In genomic region chr2:7567646-7568045, GRCh38 we compare ENCODE assay signal across 10 cellular contexts.
DNase-seq lines count a peak whose midpoint lies in the region; ATAC-seq, FAIRE-seq and TF ChIP-seq lines count a peak whose summit lies in the region.
"Had no signal": no experiment of that assay in that cellular context is flagged by ENCODE, and none has a peak within 500 bp of the region (broad histone marks: within the 10 kb centered on the region; RNA-seq: fewer than 3 reads in every experiment).

No MANE protein-coding gene starts in this region.

- H3K9me3 Mint-ChIP-seq in activated CD8-positive, alpha-beta T cell treated with anti-CD3 and anti-CD28 coated beads, Interleukin-2, amount 10 ng/mL, durations not matched to agents 7 days and 5 days (ENCODE audit: insufficient read depth), result peaks cover 18% of the 10 kb centered on the region

- H4K20me1 ChIP-seq in H1 (replicated peaks in 1 of 2; ENCODE audit: control insufficient read depth in 1 of 2, insufficient read depth in 2 of 2, low read length in 2 of 2), result no peaks in the 10 kb centered on the region

- peaks cover 60% of the 10 kb centered on the region for H3K36me3 Mint-ChIP-seq in activated CD8-positive, alpha-beta T cell treated with anti-CD3 and anti-CD28 coated beads, Interleukin-2, amount 10 ng/mL, durations not matched to agents 7 days and 5 days (ENCODE audit: low read depth)

- no peaks in the 10 kb centered on the region for H3K27me3 Mint-ChIP-seq in activated CD8-positive, alpha-beta T cell treated with anti-CD3 and anti-CD28 coated beads, Interleukin-2, amount 10 ng/mL, durations not matched to agents 7 days and 5 days (ENCODE audit: low read depth)

- no peak overlapping the region for H3K23ac ChIP-seq in H1 (ENCODE audit: insufficient read length)

- H2BK5ac ChIP-seq in H1 (ENCODE audit: low read depth, low read length), result no peak overlapping the region

- H3K4ac ChIP-seq in H1 (replicated peaks; ENCODE audit: insufficient read length, low read depth, low read length), result no peak overlapping the region

- no peaks in the 10 kb centered on the region for H3K27me3 ChIP-seq in H1 (replicated peaks in 1 of 4; ENCODE audit: control insufficient read depth in 3 of 4, extremely low read depth in 1 of 4, insufficient read depth in 3 of 4, low read length in 3 of 4)
- no peaks in the 10 kb centered on the region for H3K27me3 ChIP-seq in BE2C
- H3K27me3 ChIP-seq in adrenal gland, result no peaks in the 10 kb centered on the region

- no peak overlapping the region for H4K5ac ChIP-seq in H1 (ENCODE audit: insufficient read length, low read depth, low read length)

- no peak overlapping the region for H2AK5ac ChIP-seq in H1 (ENCODE audit: low read depth, low read length)

- DNase-seq in activated CD8-positive, alpha-beta T cell treated with anti-CD3 and anti-CD28 coated beads, Interleukin-2, amount 10 ng/mL, durations not matched to agents 7 days and 5 days, result peak; percentile 80
- DNase-seq in H1 (ENCODE audit: low read depth in 1 of 2, low spot score in 2 of 2), result no peak
- DNase-seq in stimulated activated CD8-positive, alpha-beta memory T cell treated with anti-CD3 and anti-CD28 coated beads, Interleukin-7, amount 100 ng/mL, for 4 hours (ENCODE audit: low read depth in 2 of 2), result peak; percentile 14 to 27
- no peak for DNase-seq in NCI-H187 (lab: John Stamatoyannopoulos, UW)
- no peak for DNase-seq in BE2C
- DNase-seq in adrenal gland, result no peak
- DNase-seq: activated CD4-positive, CD25-positive, alpha-beta regulatory T cell treated with anti-CD3 and anti-CD28 coated beads, Interleukin-2, amount 50 U/mL, for 72 hours; erythroblast had no signal

- intact Hi-C loops in adrenal gland (cut with DNase I), result no loop called here

- no peaks in the 10 kb centered on the region for H3K79me2 ChIP-seq in H1 (ENCODE audit: control insufficient read depth in 1 of 2, insufficient read depth in 2 of 2, low read length in 2 of 2)

- H3K4me3 Mint-ChIP-seq in activated CD8-positive, alpha-beta T cell treated with anti-CD3 and anti-CD28 coated beads, Interleukin-2, amount 10 ng/mL, durations not matched to agents 7 days and 5 days, result peak overlapping the region; percentile 60

- ATAC-seq in HG02678 (IDR thresholded peaks at IDR 0.05; ENCODE audit: unreplicated experiment), result peak; percentile 86
- ATAC-seq in activated CD8-positive, alpha-beta T cell treated with anti-CD3 and anti-CD28 coated beads, Interleukin-2, amount 10 ng/mL, durations not matched to agents 7 days and 5 days, result peak; percentile 94
- no peak for ATAC-seq in esophagus mucosa

- no peak for FAIRE-seq in H1 (lab: Jason Lieb, UNC)

- no peak overlapping the region for H4K8ac ChIP-seq in H1 (ENCODE audit: extremely low read depth, insufficient read depth, low read length)

- peak overlapping the region; percentile 95 for H3K27ac Mint-ChIP-seq in activated CD8-positive, alpha-beta T cell treated with anti-CD3 and anti-CD28 coated beads, Interleukin-2, amount 10 ng/mL, durations not matched to agents 7 days and 5 days

- 87% methylated on average over 4 of the region's 4 CpGs; no CpG with 5 or more reads in 1 of the 2 experiments for WGBS in H1 (ENCODE audit: extremely low coverage in 1 of 2, insufficient coverage in 1 of 2, insufficient read length in 1 of 2, insufficient replicate concordance in 2 of 2, low coverage in 1 of 2, low lambda C conversion rate in 2 of 2, missing lambda C conversion rate in 1 of 2), 2 experiments
- WGBS in adrenal gland, 4 donors, result 75 to 81% (median 77%) methylated on average over 2 to 4 of the region's 4 CpGs

- H3K9me3 ChIP-seq in H1 (ENCODE audit: insufficient read depth in 2 of 2, low read depth in 1 of 2, low read length in 1 of 2) (no peaks in the 10 kb centered on the region; a peak in 1 of 4 replicates), BE2C (no peaks in the 10 kb centered on the region), adrenal gland (replicated peaks in 1 of 3) (no peaks in the 10 kb centered on the region)

- no peaks in the 10 kb centered on the region for H3K23me2 ChIP-seq in H1 (ENCODE audit: low read depth, low read length)

- no peak overlapping the region for H3K9ac ChIP-seq in H1 (replicated peaks in 1 of 4; ENCODE audit: extremely low read depth in 1 of 4, low read depth in 3 of 4, low read length in 3 of 4)

- H2BK15ac ChIP-seq in H1 (ENCODE audit: low read length), result no peak overlapping the region

- TF ChIP-seq CTCF in H1 (IDR thresholded peaks at IDR 0.05; ENCODE audit: control extremely low read depth in 1 of 3, insufficient read depth in 1 of 3, low read depth in 1 of 3, low read length in 3 of 3) (0 out of 4 replicates have a peak, but pooled peaks of 1 of the 3 experiments have one; percentile 13), BE2C (IDR thresholded peaks at IDR 0.05; ENCODE audit: low read depth, low read length) (no peak), adrenal gland (IDR thresholded peaks at IDR 0.05) (no peak)

- no peak overlapping the region for H2BK120ac ChIP-seq in H1 (replicated peaks; ENCODE audit: low read depth, low read length)

- no peak overlapping the region for H3K18ac ChIP-seq in H1 (ENCODE audit: extremely low read depth, low read length)

- H3K36me3 ChIP-seq in H1 (ENCODE audit: control insufficient read depth in 2 of 4, insufficient read depth in 4 of 4, low read length in 3 of 4) (no peaks in the 10 kb centered on the region), BE2C (no peaks in the 10 kb centered on the region), adrenal gland (replicated peaks in 1 of 2) (no peaks in the 10 kb centered on the region)

- H2AFZ ChIP-seq in H1 (ENCODE audit: low read length), result no peak overlapping the region

- TF ChIP-seq RAD21 in H1 (IDR thresholded peaks at IDR 0.05 in 1 of 2, conservative IDR thresholded peaks at IDR 0.05 in 1 of 2; ENCODE audit: low read depth in 2 of 2, low read length in 2 of 2), result peak; percentile 27 to 41; a peak in 3 of 4 replicates

- H3K56ac ChIP-seq in H1 (replicated peaks; ENCODE audit: insufficient read length, low read depth, low read length), result no peak overlapping the region

- no peaks in the 10 kb centered on the region for H3K79me1 ChIP-seq in H1 (ENCODE audit: low read depth, low read length)

- no peak overlapping the region for H2BK12ac ChIP-seq in H1 (ENCODE audit: low read depth, low read length)

- H3K4me3 ChIP-seq in H1 (ENCODE audit: extremely low read depth in 1 of 4, insufficient read depth in 2 of 4, low read depth in 3 of 4, low read length in 4 of 4), result no peak overlapping the region
- H3K4me3 ChIP-seq in BE2C (ENCODE audit: low read depth, low read length), result no peak overlapping the region
- no peak overlapping the region for H3K4me3 ChIP-seq in adrenal gland

- no peak overlapping the region for H3K14ac ChIP-seq in H1 (ENCODE audit: insufficient read length)

- CTCF ChIA-PET in activated CD8-positive, alpha-beta T cell treated with anti-CD3 and anti-CD28 coated beads, Interleukin-2, amount 10 ng/mL, durations not matched to agents 7 days and 5 days (lab: Charles Lee), result interaction anchor here (0.6 to 2.4 kb wide), 35 partner anchors 10 to 1114 kb away, joined by 3 to 38 read pairs (median 4); partner anchors contain the start of gene ID2
- CTCF ChIA-PET in H1 (lab: Charles Lee; ENCODE audit: partially characterized antibody), result interaction anchor here (0.6 to 0.9 kb wide), 2 partner anchors 471 to 503 kb away, joined by 3 read pairs; no protein-coding TSS in a partner anchor

- H3K27ac ChIP-seq in H1 (ENCODE audit: low read depth, low read length), result no peak overlapping the region
- H3K27ac ChIP-seq in adrenal gland, result no peak overlapping the region

- TF ChIP-seq EP300 in H1 (IDR thresholded peaks at IDR 0.05; ENCODE audit: borderline replicate concordance in 1 of 2, low read depth in 2 of 2, low read length in 2 of 2), result no peak

- TF ChIP-seq POLR2A in H1 (IDR thresholded peaks at IDR 0.05; ENCODE audit: control extremely low read depth in 1 of 2, low read depth in 2 of 2, low read length in 2 of 2) (no peak), adrenal gland (IDR thresholded peaks at IDR 0.05) (no peak)

- H3K4me2 ChIP-seq in H1 (ENCODE audit: insufficient read depth in 1 of 2, low read depth in 2 of 2, low read length in 2 of 2), result no peak overlapping the region

- no peak overlapping the region for H2BK20ac ChIP-seq in H1 (ENCODE audit: low read length)

- POLR2A ChIA-PET in activated CD8-positive, alpha-beta T cell treated with anti-CD3 and anti-CD28 coated beads, Interleukin-2, amount 10 ng/mL, durations not matched to agents 7 days and 5 days (lab: Charles Lee), result interaction anchor here (0.7 to 2.1 kb wide), 18 partner anchors 10 to 1114 kb away, joined by 3 to 24 read pairs (median 3); no protein-coding TSS in a partner anchor
- POLR2A ChIA-PET in H1 (lab: Charles Lee; ENCODE audit: partially characterized antibody), result no interaction called here

- H4K91ac ChIP-seq in H1 (replicated peaks; ENCODE audit: insufficient read length, low read length), result no peak overlapping the region

- no peaks in the 10 kb centered on the region; a peak in 1 of 7 replicates for H3K4me1 ChIP-seq in H1 (replicated peaks in 1 of 4; ENCODE audit: control insufficient read depth in 3 of 4, insufficient read depth in 4 of 4, low read length in 3 of 4)
- H3K4me1 ChIP-seq in BE2C, result no peaks in the 10 kb centered on the region
- H3K4me1 ChIP-seq in adrenal gland (replicated peaks in 1 of 2), result no peaks in the 10 kb centered on the region

- peaks cover 63% of the 10 kb centered on the region for H3K4me1 Mint-ChIP-seq in activated CD8-positive, alpha-beta T cell treated with anti-CD3 and anti-CD28 coated beads, Interleukin-2, amount 10 ng/mL, durations not matched to agents 7 days and 5 days (ENCODE audit: low read depth)

TF ChIP-seq in H1, 55 proteins besides CTCF, POLR2A, EP300 and RAD21:
- no peak for TF ChIP-seq PHF8 (conservative IDR thresholded peaks at IDR 0.05; ENCODE audit: low read depth, low read length)

Comparison
In these comparisons a context has a peak if more than half of its experiments do, and no peak if none do; other contexts are left out.
1. DNase-seq: peak in activated CD8-positive, alpha-beta T cell treated with anti-CD3 and anti-CD28 coated beads, Interleukin-2, amount 10 ng/mL, durations not matched to agents 7 days and 5 days (single experiment) and stimulated activated CD8-positive, alpha-beta memory T cell treated with anti-CD3 and anti-CD28 coated beads, Interleukin-7, amount 100 ng/mL, for 4 hours (2 of 2); none in H1 (0 of 2), NCI-H187 (0 of 2), BE2C (single experiment) and adrenal gland (0 of 7).